In the genomic region with DNA sequence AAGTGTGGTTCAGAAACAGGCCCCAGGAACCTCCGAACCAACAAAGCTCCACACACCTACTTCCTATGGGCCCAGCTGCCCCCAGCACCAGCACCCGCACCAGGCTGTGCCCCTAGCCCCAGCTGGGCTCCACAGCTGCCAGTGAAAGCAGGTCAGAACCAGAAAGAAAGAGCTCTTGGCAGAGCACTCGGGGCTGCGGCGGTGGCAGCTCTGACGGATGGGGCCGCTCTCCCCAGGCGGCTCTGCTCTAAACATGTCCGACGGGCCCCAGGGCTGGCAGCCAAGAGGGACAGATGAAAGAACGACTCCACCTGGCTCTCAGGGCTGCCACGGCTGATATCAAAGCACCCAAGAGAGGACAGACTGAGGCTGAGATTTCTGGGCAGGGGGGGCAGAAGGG, we compare ENCODE assay signal across 9 cellular contexts. TPM values are rescaled to one million over a fixed set of nuclear protein-coding genes. Genes with fewer than 3 reads are reported as not detected.
A peak's percentile ranks its signal among the peaks of the same experiment; 100 is the strongest.
DNase-seq lines count a peak whose midpoint lies in the region; ATAC-seq and TF ChIP-seq lines count a peak whose summit lies in the region.
"Had no signal": no experiment of that assay in that cellular context is flagged by ENCODE, and none has a peak within 500 bp of the region (broad histone marks: within the 10 kb centered on the region; RNA-seq: fewer than 3 reads in every experiment).

No MANE protein-coding gene starts in this region.

- peak; percentile 52 for ATAC-seq in left lung

- H3K4me3 ChIP-seq in SJCRH30 = peak overlapping the region; percentile 31
- peak overlapping the region; percentile 1 to 9 for H3K4me3 ChIP-seq in left lung
- H3K4me3 ChIP-seq in skeletal muscle satellite cell (ENCODE audit: low read length) = no peak overlapping the region
- H3K4me3 ChIP-seq in HAP-1 = no peak overlapping the region

- no peaks in the 10 kb centered on the region for H3K36me3 ChIP-seq in SJCRH30
- no peaks in the 10 kb centered on the region for H3K36me3 ChIP-seq in left lung
- no peaks in the 10 kb centered on the region for H3K36me3 ChIP-seq in skeletal muscle satellite cell (ENCODE audit: insufficient read depth, low read length)
- H3K36me3 ChIP-seq in HAP-1 (replicated peaks) = no peaks in the 10 kb centered on the region

- no peaks in the 10 kb centered on the region for H3K27me3 ChIP-seq in SJCRH30
- no peaks in the 10 kb centered on the region for H3K27me3 ChIP-seq in left lung
- no peaks in the 10 kb centered on the region for H3K27me3 ChIP-seq in skeletal muscle satellite cell (ENCODE audit: control insufficient read depth, insufficient read depth, low read length)
- H3K27me3 ChIP-seq in HAP-1 (ENCODE audit: low read depth) = no peaks in the 10 kb centered on the region

- H3K9me3 ChIP-seq in SJCRH30 (replicated peaks) (no peaks in the 10 kb centered on the region), left lung (no peaks in the 10 kb centered on the region), skeletal muscle satellite cell (replicated peaks; ENCODE audit: low read length) (no peaks in the 10 kb centered on the region), HAP-1 (no peaks in the 10 kb centered on the region)

- in situ Hi-C loops in HAP-1 (cut with MboI; ENCODE audit: low sequenced_read_pairs) = no loop called here

- intact Hi-C loops in left lung (cut with DNase I) = no loop called here

- TF ChIP-seq CTCF in left lung (IDR thresholded peaks at IDR 0.05) = no peak

- H3K4me2 ChIP-seq in skeletal muscle satellite cell (ENCODE audit: low read length) = peak overlapping the region; percentile 67

- no peak overlapping the region for H3K27ac ChIP-seq in SJCRH30
- H3K27ac ChIP-seq in left lung = no peak overlapping the region
- H3K27ac ChIP-seq: 22Rv1 had no signal

- peak; percentile 68 for DNase-seq in DMS79 (lab: John Stamatoyannopoulos, UW)
- no peak for DNase-seq in DMS79 treated with DMSO at 0.1 percent for 48 hours (lab: John Stamatoyannopoulos, UW)
- no peak for DNase-seq in SJCRH30
- peak in 1 of 2 donors; percentile 76 for DNase-seq in left lung
- no peak for DNase-seq in AG08396 (ENCODE audit: low spot score)
- no peak for DNase-seq in activated gamma-delta T cell (lab: John Stamatoyannopoulos, UW)
- DNase-seq in HAP-1 (ENCODE audit: low spot score in 2 of 2) = no peak

- H3K4me1 ChIP-seq in SJCRH30 (peaks cover 13% of the 10 kb centered on the region), left lung (peaks cover 0 to 8% of the 10 kb centered on the region in 2 donors), skeletal muscle satellite cell (ENCODE audit: control insufficient read depth, insufficient read depth, low read length) (peaks cover 37% of the 10 kb centered on the region), HAP-1 (no peaks in the 10 kb centered on the region)

- H3K9ac ChIP-seq in skeletal muscle satellite cell (ENCODE audit: low read depth, low read length) = peak overlapping the region; percentile 70

RNA-seq across cellular contexts. Expression of a gene that starts 25.7 kb away (rescaled TPM):
- 15.6 and 15.9 TPM in 2 replicates for total RNA-seq in SJCRH30 (2014; rRNA removed; shearing (Covaris generic))
- total RNA-seq in left lung = 10 to 100 TPM; 20.2 to 21.1 TPM
- 22.8 and 36.7 TPM in 2 replicates for total RNA-seq in skeletal muscle satellite cell (2012; rRNA removed)

RNA-seq across cellular contexts. Expression of a gene that starts 39.3 kb away (rescaled TPM):
- total RNA-seq in SJCRH30 (2014; rRNA removed; shearing (Covaris generic)) = 20.3 and 20.6 TPM in 2 replicates
- 10 to 100 TPM; 16.4 to 22.3 TPM for total RNA-seq in left lung
- 12.7 and 18.1 TPM in 2 replicates for total RNA-seq in skeletal muscle satellite cell (2012; rRNA removed)

Comparison
In these comparisons a context has a peak if more than half of its experiments do, and no peak if none do; other contexts are left out.
1. H3K4me3 ChIP-seq: peak in SJCRH30 (single experiment) and left lung (2 of 2); none in skeletal muscle satellite cell (single experiment) and HAP-1 (single experiment).